In genomic region chr7:105653441-105654005, GRCh38 we compare ENCODE assay signal across 1 cellular context.
TF ChIP-seq lines count a peak whose summit lies in the region.

No MANE protein-coding gene starts in this region.

TF ChIP-seq in HepG2, 621 proteins besides CTCF, POLR2A, EP300 and RAD21 (continued from another document):
- TF ChIP-seq, protein P1, sequence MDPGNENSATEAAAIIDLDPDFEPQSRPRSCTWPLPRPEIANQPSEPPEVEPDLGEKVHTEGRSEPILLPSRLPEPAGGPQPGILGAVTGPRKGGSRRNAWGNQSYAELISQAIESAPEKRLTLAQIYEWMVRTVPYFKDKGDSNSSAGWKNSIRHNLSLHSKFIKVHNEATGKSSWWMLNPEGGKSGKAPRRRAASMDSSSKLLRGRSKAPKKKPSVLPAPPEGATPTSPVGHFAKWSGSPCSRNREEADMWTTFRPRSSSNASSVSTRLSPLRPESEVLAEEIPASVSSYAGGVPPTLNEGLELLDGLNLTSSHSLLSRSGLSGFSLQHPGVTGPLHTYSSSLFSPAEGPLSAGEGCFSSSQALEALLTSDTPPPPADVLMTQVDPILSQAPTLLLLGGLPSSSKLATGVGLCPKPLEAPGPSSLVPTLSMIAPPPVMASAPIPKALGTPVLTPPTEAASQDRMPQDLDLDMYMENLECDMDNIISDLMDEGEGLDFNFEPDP (CRISPR knock-in tag; conservative IDR thresholded peaks at IDR 0.05), result no peak
- TF ChIP-seq ARNTL (CRISPR knock-in tag; IDR thresholded peaks at IDR 0.05) (no peak), RNF2 (conservative IDR thresholded peaks at IDR 0.05; ENCODE audit: low read depth) (no peak), ZNF687 (CRISPR knock-in tag; IDR thresholded peaks at IDR 0.05) (peak; percentile 24; the same call in 1 of the 2 replicates), NR2F6 (IDR thresholded peaks at IDR 0.05) (peak; percentile 29; the same call in 1 of the 2 replicates), NR2F6 (CRISPR knock-in tag; IDR thresholded peaks at IDR 0.05) (peak; percentile 49; the same call in 1 of the 2 replicates), SKIL (CRISPR knock-in tag; IDR thresholded peaks at IDR 0.05; ENCODE audit: borderline replicate concordance) (no peak), HNF4A (CRISPR knock-in tag; IDR thresholded peaks at IDR 0.05) (peak; percentile 92), TEAD3 (CRISPR knock-in tag; optimal IDR thresholded peaks at IDR 0.05; ENCODE audit: borderline replicate concordance) (peak; percentile 26)
